1 cellular context compared by ENCODE assay signal in genomic region chr11:78050964-78051831, GRCh38.
TF ChIP-seq lines count a peak whose summit lies in the region.

No MANE protein-coding gene starts in this region.

TF ChIP-seq in K562, 482 proteins besides CTCF, POLR2A, EP300 and RAD21 (continued from another document and continues in another):
- TF ChIP-seq ILK (tag; IDR thresholded peaks at IDR 0.05; ENCODE audit: borderline replicate concordance, low read depth) (0 out of 2 replicates have a peak, but pooled peaks have one; percentile 5), GABPA (tag; conservative IDR thresholded peaks at IDR 0.05; ENCODE audit: low read depth) (0 out of 2 replicates have a peak, but pooled peaks have one; percentile 24), NEUROD1 (IDR thresholded peaks at IDR 0.05; ENCODE audit: borderline replicate concordance, low read depth, low read length, partially characterized antibody) (peak; percentile 57), SMARCE1 (IDR thresholded peaks at IDR 0.05) (peak; percentile 60), ZNF57 (CRISPR knock-in tag; IDR thresholded peaks at IDR 0.05) (no peak), IRF1 (CRISPR knock-in tag; IDR thresholded peaks at IDR 0.05; ENCODE audit: borderline replicate concordance) (no peak), KDM5B (IDR thresholded peaks at IDR 0.05; ENCODE audit: insufficient replicate concordance, low read depth, low read length) (peak; percentile 59), MAFK (IDR thresholded peaks at IDR 0.05; ENCODE audit: low read length) (no peak), ZNF324 (CRISPR knock-in tag; IDR thresholded peaks at IDR 0.05) (peak; percentile 47; the same call in 1 of the 2 replicates), ZBTB2 (IDR thresholded peaks at IDR 0.05) (no peak; the same call in 1 of the 2 replicates), CREBBP (IDR thresholded peaks at IDR 0.05; ENCODE audit: low read depth, low read length) (no peak), HBP1 (CRISPR knock-in tag; IDR thresholded peaks at IDR 0.05) (no peak), CREB3L1 (IDR thresholded peaks at IDR 0.05; ENCODE audit: borderline replicate concordance, low read depth) (no peak), THRAP3 (IDR thresholded peaks at IDR 0.05; ENCODE audit: borderline replicate concordance) (no peak), CBX8 (IDR thresholded peaks at IDR 0.05; ENCODE audit: borderline replicate concordance, extremely low read depth, low read depth, low read length, poor library complexity, severe bottlenecking) (no peak), ZNF830 (CRISPR knock-in tag; IDR thresholded peaks at IDR 0.05) (no peak), SNAPC5 (CRISPR knock-in tag; IDR thresholded peaks at IDR 0.05) (no peak), CEBPB (tag; IDR thresholded peaks at IDR 0.05) (peak; percentile 43; the same call in 1 of the 2 replicates), E2F4 (CRISPR knock-in tag; IDR thresholded peaks at IDR 0.05; ENCODE audit: low read depth) (no peak), ZNF282 (CRISPR knock-in tag; IDR thresholded peaks at IDR 0.05) (no peak), PTRF (tag; IDR thresholded peaks at IDR 0.05) (no peak), ZNF224 (CRISPR knock-in tag; IDR thresholded peaks at IDR 0.05) (no peak), KDM1A (IDR thresholded peaks at IDR 0.05) (peak in 1 of 2 experiments; percentile 20; a peak in 1 of 4 replicates), ZBTB26 (CRISPR knock-in tag; IDR thresholded peaks at IDR 0.05) (no peak), ZNF561 (CRISPR knock-in tag; conservative IDR thresholded peaks at IDR 0.05) (no peak), DLX4 (CRISPR knock-in tag; IDR thresholded peaks at IDR 0.05) (no peak), EZH2 (IDR thresholded peaks at IDR 0.05; ENCODE audit: borderline replicate concordance, low read depth, low read length) (no peak), ZNF436 (CRISPR knock-in tag; IDR thresholded peaks at IDR 0.05) (no peak), COPS2 (conservative IDR thresholded peaks at IDR 0.05) (no peak), SRSF9 (IDR thresholded peaks at IDR 0.05; ENCODE audit: borderline replicate concordance, low read depth, low read length) (no peak), PHF21A (IDR thresholded peaks at IDR 0.05; ENCODE audit: borderline replicate concordance, low read depth) (no peak), ZNF764 (CRISPR knock-in tag; IDR thresholded peaks at IDR 0.05; ENCODE audit: low read depth) (no peak), PREB (CRISPR knock-in tag; IDR thresholded peaks at IDR 0.05) (no peak), CREB1 (IDR thresholded peaks at IDR 0.05) (no peak), CREB1 (CRISPR knock-in tag; IDR thresholded peaks at IDR 0.05) (no peak), CC2D1A (IDR thresholded peaks at IDR 0.05) (no peak), HDAC3 (IDR thresholded peaks at IDR 0.05; ENCODE audit: borderline replicate concordance, partially characterized antibody) (no peak), PML (IDR thresholded peaks at IDR 0.05; ENCODE audit: low read length) (no peak; the same call in 1 of the 2 replicates), SIRT6 (IDR thresholded peaks at IDR 0.05; ENCODE audit: low read depth, low read length) (no peak), TCF15 (CRISPR knock-in tag; IDR thresholded peaks at IDR 0.05) (0 out of 2 replicates have a peak, but pooled peaks have one; percentile 34), ZNF740 (CRISPR knock-in tag; IDR thresholded peaks at IDR 0.05) (no peak), ZNF740 (tag; IDR thresholded peaks at IDR 0.05) (peak in 1 of 2 experiments; percentile 70; a peak in 1 of 4 replicates), MLLT1 (IDR thresholded peaks at IDR 0.05) (no peak), RFX7 (CRISPR knock-in tag; IDR thresholded peaks at IDR 0.05) (no peak), STAT5B (CRISPR knock-in tag; IDR thresholded peaks at IDR 0.05) (no peak), GATA2 (CRISPR knock-in tag; IDR thresholded peaks at IDR 0.05) (no peak), PRPF4 (IDR thresholded peaks at IDR 0.05; ENCODE audit: insufficient read depth, low read depth, low read length, poor library complexity, severe bottlenecking) (no peak), ZNF174 (CRISPR knock-in tag; IDR thresholded peaks at IDR 0.05) (no peak), BRD4 (IDR thresholded peaks at IDR 0.05) (peak; percentile 90; the same call in 1 of the 2 replicates), BDP1 (IDR thresholded peaks at IDR 0.05; ENCODE audit: insufficient read depth, insufficient read length) (no peak), ZFP36 (IDR thresholded peaks at IDR 0.05; ENCODE audit: low read depth, low read length, partially characterized antibody) (no peak), BMI1 (IDR thresholded peaks at IDR 0.05; ENCODE audit: low read length) (no peak), ZKSCAN1 (IDR thresholded peaks at IDR 0.05; ENCODE audit: low read depth, low read length) (no peak), E2F6 (IDR thresholded peaks at IDR 0.05; ENCODE audit: borderline replicate concordance in 1 of 2, extremely low read depth in 1 of 2, insufficient read depth in 1 of 2, insufficient read length in 1 of 2, low read depth in 1 of 2, low read length in 1 of 2, poor library complexity in 1 of 2, severe bottlenecking in 1 of 2) (no peak), ATF4 (CRISPR knock-in tag; IDR thresholded peaks at IDR 0.05) (peak; percentile 91), SP1 (CRISPR knock-in tag; IDR thresholded peaks at IDR 0.05) (no peak)
